In genomic region chrX:149937881-149938426, GRCh38 we compare ENCODE assay signal across 1 cellular context.
A peak's percentile ranks its signal among the peaks of the same experiment; 100 is the strongest.
TF ChIP-seq lines count a peak whose summit lies in the region.

No MANE protein-coding gene starts in this region.

TF ChIP-seq in HEK293, 187 proteins besides CTCF, POLR2A, EP300 and RAD21:
- TF ChIP-seq, protein P1, sequence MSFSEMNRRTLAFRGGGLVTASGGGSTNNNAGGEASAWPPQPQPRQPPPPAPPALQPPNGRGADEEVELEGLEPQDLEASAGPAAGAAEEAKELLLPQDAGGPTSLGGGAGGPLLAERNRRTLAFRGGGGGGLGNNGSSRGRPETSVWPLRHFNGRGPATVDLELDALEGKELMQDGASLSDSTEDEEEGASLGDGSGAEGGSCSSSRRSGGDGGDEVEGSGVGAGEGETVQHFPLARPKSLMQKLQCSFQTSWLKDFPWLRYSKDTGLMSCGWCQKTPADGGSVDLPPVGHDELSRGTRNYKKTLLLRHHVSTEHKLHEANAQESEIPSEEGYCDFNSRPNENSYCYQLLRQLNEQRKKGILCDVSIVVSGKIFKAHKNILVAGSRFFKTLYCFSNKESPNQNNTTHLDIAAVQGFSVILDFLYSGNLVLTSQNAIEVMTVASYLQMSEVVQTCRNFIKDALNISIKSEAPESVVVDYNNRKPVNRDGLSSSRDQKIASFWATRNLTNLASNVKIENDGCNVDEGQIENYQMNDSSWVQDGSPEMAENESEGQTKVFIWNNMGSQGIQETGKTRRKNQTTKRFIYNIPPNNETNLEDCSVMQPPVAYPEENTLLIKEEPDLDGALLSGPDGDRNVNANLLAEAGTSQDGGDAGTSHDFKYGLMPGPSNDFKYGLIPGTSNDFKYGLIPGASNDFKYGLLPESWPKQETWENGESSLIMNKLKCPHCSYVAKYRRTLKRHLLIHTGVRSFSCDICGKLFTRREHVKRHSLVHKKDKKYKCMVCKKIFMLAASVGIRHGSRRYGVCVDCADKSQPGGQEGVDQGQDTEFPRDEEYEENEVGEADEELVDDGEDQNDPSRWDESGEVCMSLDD (tag by site-specific recombination; IDR thresholded peaks at IDR 0.05) = no peak
- TF ChIP-seq EGR2 (tag by site-specific recombination; IDR thresholded peaks at IDR 0.05; ENCODE audit: low read depth) (peak; percentile 46; the same call in 1 of the 2 replicates), ZNF777 (tag by site-specific recombination; IDR thresholded peaks at IDR 0.05; ENCODE audit: borderline replicate concordance) (0 out of 2 replicates have a peak, but pooled peaks have one; percentile 5), GLIS2 (tag by site-specific recombination; IDR thresholded peaks at IDR 0.05) (no peak), ZFHX2 (tag by site-specific recombination; conservative IDR thresholded peaks at IDR 0.05) (peak; percentile 66), ZNF174 (tag by site-specific recombination; IDR thresholded peaks at IDR 0.05) (no peak), MYNN (tag by site-specific recombination; IDR thresholded peaks at IDR 0.05; ENCODE audit: borderline replicate concordance) (no peak), ZNF335 (tag by site-specific recombination; conservative IDR thresholded peaks at IDR 0.05) (peak; percentile 44; the same call in 1 of the 2 replicates), ZBTB20 (tag by site-specific recombination; IDR thresholded peaks at IDR 0.05) (0 out of 2 replicates have a peak, but pooled peaks have one; percentile 39), ZNF843 (tag by site-specific recombination; IDR thresholded peaks at IDR 0.05) (no peak), HOXD13 (CRISPR knock-in tag; IDR thresholded peaks at IDR 0.05; ENCODE audit: borderline replicate concordance) (no peak)
